ENCODE assay signal across 8 cellular contexts in genomic region chr1:15231714-15232201, GRCh38. TPM values are rescaled to one million over a fixed set of nuclear protein-coding genes. Genes with fewer than 3 reads are reported as not detected.
DNase-seq lines count a peak whose midpoint lies in the region; ATAC-seq and TF ChIP-seq lines count a peak whose summit lies in the region.

No MANE protein-coding gene starts in this region.

- no peak overlapping the region for H3K4me3 ChIP-seq in lower lobe of right lung
- H3K4me3 ChIP-seq in esophagus squamous epithelium: no peak overlapping the region
- no peak overlapping the region for H3K4me3 ChIP-seq in suprapubic skin

- 55 to 68% methylated on average over 5 of the region's 5 CpGs for WGBS in esophagus squamous epithelium, 2 donors
- 85% methylated on average over 5 of the region's 5 CpGs for WGBS in suprapubic skin

- H3K27ac ChIP-seq in lower lobe of right lung (no peak overlapping the region), esophagus squamous epithelium (no peak overlapping the region), suprapubic skin (no peak overlapping the region)

- H3K4me1 ChIP-seq in lower lobe of right lung: no peaks in the 10 kb centered on the region
- no peaks in the 10 kb centered on the region for H3K4me1 ChIP-seq in esophagus squamous epithelium
- no peaks in the 10 kb centered on the region for H3K4me1 ChIP-seq in suprapubic skin

- no peaks in the 10 kb centered on the region for H3K27me3 ChIP-seq in lower lobe of right lung (ENCODE audit: low read depth)
- no peaks in the 10 kb centered on the region for H3K27me3 ChIP-seq in esophagus squamous epithelium
- H3K27me3 ChIP-seq in suprapubic skin: no peaks in the 10 kb centered on the region

- ATAC-seq in GM18907 (IDR thresholded peaks at IDR 0.05; ENCODE audit: unreplicated experiment) (peak; percentile 89), HG02588 (IDR thresholded peaks at IDR 0.05; ENCODE audit: unreplicated experiment) (peak; percentile 84), lower lobe of right lung (peak; percentile 52 to 77)

- TF ChIP-seq POLR2A in esophagus squamous epithelium (IDR thresholded peaks at IDR 0.05) (no peak), suprapubic skin (IDR thresholded peaks at IDR 0.05) (no peak)

- H3K36me3 ChIP-seq in lower lobe of right lung (no peaks in the 10 kb centered on the region), esophagus squamous epithelium (no peaks in the 10 kb centered on the region), suprapubic skin (no peaks in the 10 kb centered on the region)

- TF ChIP-seq CTCF in lower lobe of right lung (IDR thresholded peaks at IDR 0.05) (no peak), esophagus squamous epithelium (IDR thresholded peaks at IDR 0.05) (no peak), suprapubic skin (IDR thresholded peaks at IDR 0.05) (no peak)

- TF ChIP-seq EP300 in suprapubic skin (IDR thresholded peaks at IDR 0.05): no peak

- no peaks in the 10 kb centered on the region for H3K9me3 ChIP-seq in lower lobe of right lung
- H3K9me3 ChIP-seq in esophagus squamous epithelium: no peaks in the 10 kb centered on the region
- H3K9me3 ChIP-seq in suprapubic skin: no peaks in the 10 kb centered on the region

- DNase-seq in NOMO-1 treated with DMSO at 0.1 percent for 48 hours (lab: John Stamatoyannopoulos, UW; ENCODE audit: unreplicated experiment) (peak; percentile 81), lower lobe of right lung (no peak), AG08396 (ENCODE audit: low spot score) (no peak), DMS79 treated with DMSO at 0.1 percent for 48 hours (lab: John Stamatoyannopoulos, UW) (no peak), esophagus squamous epithelium (lab: John Stamatoyannopoulos, UW) (no peak), suprapubic skin (ENCODE audit: low spot score in 2 of 2) (no peak)

- intact Hi-C loops in lower lobe of right lung (cut with DNase I): no loop called here
- intact Hi-C loops in esophagus squamous epithelium (cut with DNase I): no loop called here

RNA-seq across cellular contexts. Expression of gene FHAD1, which starts 15.3 kb away (rescaled TPM):
- total RNA-seq in lower lobe of right lung (14.3 TPM), esophagus squamous epithelium (under 1 TPM in 1 of 4 donors, not detected in 3; 0.57 TPM), suprapubic skin (1 to 10 TPM in 1 of 4 donors, not detected in 3; 1.6 TPM)
